Comparison of ENCODE assay signal across 11 cellular contexts in the genomic region with DNA sequence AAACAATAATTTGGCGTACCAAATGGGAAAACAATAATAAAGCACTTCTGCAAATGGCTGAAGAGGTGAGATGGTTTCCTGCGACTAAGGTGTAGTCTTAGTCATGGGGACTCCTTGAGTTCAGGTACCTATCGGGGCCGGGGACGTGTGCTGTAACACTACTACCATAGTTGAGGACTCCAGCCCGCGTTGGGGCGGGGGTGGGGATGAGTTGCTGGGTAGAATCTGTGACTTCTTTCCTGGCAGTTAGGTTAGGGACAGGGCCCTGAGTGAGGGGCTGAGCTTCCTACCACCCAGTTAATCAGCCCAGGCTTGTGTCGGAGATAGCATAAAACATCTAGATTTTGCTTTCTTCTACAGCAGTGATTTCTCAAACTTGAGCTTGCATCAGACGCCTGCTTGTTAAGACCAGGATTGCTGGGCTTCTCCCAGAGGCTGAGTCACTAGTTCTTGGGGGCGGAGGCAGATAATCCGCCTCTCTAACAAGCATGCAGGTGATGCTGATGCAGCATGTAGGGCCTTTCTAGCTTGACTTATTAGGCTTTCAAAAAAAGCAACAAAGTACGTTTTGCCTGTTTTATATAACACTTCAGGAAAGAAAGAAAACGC. TPM values are rescaled to one million over a fixed set of nuclear protein-coding genes. Genes with fewer than 3 reads are reported as not detected.
DNase-seq lines count a peak whose midpoint lies in the region; ATAC-seq, FAIRE-seq and TF ChIP-seq lines count a peak whose summit lies in the region.
"Had no signal": no experiment of that assay in that cellular context is flagged by ENCODE, and none has a peak within 500 bp of the region (broad histone marks: within the 10 kb centered on the region; RNA-seq: fewer than 3 reads in every experiment).

No MANE protein-coding gene starts in this region.

- no peak for FAIRE-seq in frontal cortex (lab: Jason Lieb, UNC)

- TF ChIP-seq CTCF in fibroblast of pulmonary artery (IDR thresholded peaks at IDR 0.05; ENCODE audit: low read length, missing control alignments) (no peak), smooth muscle cell (IDR thresholded peaks at IDR 0.05; ENCODE audit: borderline replicate concordance, insufficient read depth, poor library complexity, severe bottlenecking) (no peak)

- CTCF ChIA-PET in activated naive CD4-positive, alpha-beta T cell treated with anti-CD3 and anti-CD28 coated beads for 36 hours (lab: Charles Lee): no interaction called here

- WGBS in smooth muscle cell (ENCODE audit: low lambda C conversion rate): 49% methylated on average over 14 of the region's 14 CpGs

- H3K4me2 ChIP-seq in smooth muscle cell: peak overlapping the region; percentile 39

- peaks cover 7% of the 10 kb centered on the region for H3F3A ChIP-seq in smooth muscle cell (ENCODE audit: low read depth)

- H3K79me2 ChIP-seq in smooth muscle cell (ENCODE audit: low read depth): no peaks in the 10 kb centered on the region

- H3K9me3 Mint-ChIP-seq in activated naive CD4-positive, alpha-beta T cell treated with anti-CD3 and anti-CD28 coated beads for 36 hours: no peaks in the 10 kb centered on the region
- H3K9me3 Mint-ChIP-seq: central memory CD8-positive, alpha-beta T cell had no signal

- H3K4me3 ChIP-seq in SJSA1 (no peak overlapping the region), fibroblast of pulmonary artery (replicated peaks; ENCODE audit: low read depth, low read length) (no peak overlapping the region), smooth muscle cell (no peak overlapping the region)

- peaks cover 11% of the 10 kb centered on the region for H3K36me3 Mint-ChIP-seq in activated naive CD4-positive, alpha-beta T cell treated with anti-CD3 and anti-CD28 coated beads for 36 hours (ENCODE audit: low read depth)

- peak; percentile 62 for DNase-seq in activated naive CD4-positive, alpha-beta T cell treated with anti-CD3 and anti-CD28 coated beads for 36 hours
- no peak for DNase-seq in activated naive CD4-positive, alpha-beta T cell treated with Interleukin-2 at 50 U/mL for 16 hours
- DNase-seq in SJSA1 (ENCODE audit: low read depth in 1 of 2, low spot score in 2 of 2) (peak; percentile 7 to 44), fibroblast of pulmonary artery (ENCODE audit: low read depth) (peak; percentile 81), smooth muscle cell (lab: John Stamatoyannopoulos, UW; ENCODE audit: unreplicated experiment) (peak; percentile 3), frontal cortex (ENCODE audit: low spot score in 2 of 2) (no peak), NCI-H345 treated with DMSO at 0.1 percent for 48 hours (lab: John Stamatoyannopoulos, UW; ENCODE audit: unreplicated experiment) (no peak)
- DNase-seq: NCI-H2081 treated with DMSO at 0.1 percent for 48 hours had no signal

- no peak for ATAC-seq in GM19452 (IDR thresholded peaks at IDR 0.05; ENCODE audit: unreplicated experiment)

- H4K20me1 ChIP-seq in smooth muscle cell (ENCODE audit: low read depth): no peaks in the 10 kb centered on the region

- peak overlapping the region; percentile 86 for H3K27ac Mint-ChIP-seq in activated naive CD4-positive, alpha-beta T cell treated with anti-CD3 and anti-CD28 coated beads for 36 hours

- no peak overlapping the region for H3K9ac ChIP-seq in smooth muscle cell (ENCODE audit: low read depth)

- H3K9me3 ChIP-seq in SJSA1 (replicated peaks): no peaks in the 10 kb centered on the region
- H3K9me3 ChIP-seq in smooth muscle cell (replicated peaks; ENCODE audit: low read depth): no peaks in the 10 kb centered on the region

- no peak overlapping the region for H3K4me3 Mint-ChIP-seq in activated naive CD4-positive, alpha-beta T cell treated with anti-CD3 and anti-CD28 coated beads for 36 hours
- H3K4me3 Mint-ChIP-seq: CD14-positive monocyte; central memory CD8-positive, alpha-beta T cell had no signal

- H3K4me1 Mint-ChIP-seq in activated naive CD4-positive, alpha-beta T cell treated with anti-CD3 and anti-CD28 coated beads for 36 hours (ENCODE audit: low read depth): peaks cover 22% of the 10 kb centered on the region
- H3K4me1 Mint-ChIP-seq: central memory CD8-positive, alpha-beta T cell had no signal

- H3K36me3 ChIP-seq in SJSA1 (peaks cover 38% of the 10 kb centered on the region), smooth muscle cell (ENCODE audit: low read depth) (peaks cover 4% of the 10 kb centered on the region)

- no peak overlapping the region for H2AFZ ChIP-seq in smooth muscle cell (ENCODE audit: low read depth)

- H3K27ac ChIP-seq in SJSA1 (no peak overlapping the region), smooth muscle cell (ENCODE audit: low read depth) (peak overlapping the region; percentile 80)

- H3K27me3 ChIP-seq in SJSA1 (replicated peaks) (no peaks in the 10 kb centered on the region), smooth muscle cell (ENCODE audit: low read depth) (no peaks in the 10 kb centered on the region)

- no peaks in the 10 kb centered on the region for H3K27me3 Mint-ChIP-seq in activated naive CD4-positive, alpha-beta T cell treated with anti-CD3 and anti-CD28 coated beads for 36 hours (ENCODE audit: low read depth)
- H3K27me3 Mint-ChIP-seq: central memory CD8-positive, alpha-beta T cell had no signal

- H3K4me1 ChIP-seq in SJSA1 (replicated peaks): peaks cover 27% of the 10 kb centered on the region
- peaks cover 17% of the 10 kb centered on the region for H3K4me1 ChIP-seq in smooth muscle cell (ENCODE audit: low read depth)

- intact Hi-C loops in activated naive CD4-positive, alpha-beta T cell treated with anti-CD3 and anti-CD28 coated beads for 36 hours (cut with micrococcal nuclease): loop anchor here (2.0 to 5.0 kb wide), 2 partner anchors 17 to 32 kb away; a partner anchor contains a TSS

RNA-seq across cellular contexts. Expression of a gene that starts 30.2 kb away (rescaled TPM):
- total RNA-seq in activated naive CD4-positive, alpha-beta T cell treated with anti-CD3 and anti-CD28 coated beads for 36 hours: 100 to 1,000 TPM; 213 to 228 TPM
- 175 and 198 TPM in 2 replicates for total RNA-seq in SJSA1 (2014; rRNA removed; shearing (Covaris generic))
- total RNA-seq in smooth muscle cell (116 and 117 TPM in 2 replicates), frontal cortex (84.8 TPM)
- polyA plus RNA-seq in smooth muscle cell: 147 and 171 TPM in 2 replicates

RNA-seq across cellular contexts. Expression of a gene that starts 53.7 kb away (rescaled TPM):
- 10 to 100 TPM; 11.8 to 12.3 TPM for total RNA-seq in activated naive CD4-positive, alpha-beta T cell treated with anti-CD3 and anti-CD28 coated beads for 36 hours
- 5.1 and 6.2 TPM in 2 replicates for total RNA-seq in SJSA1 (2014; rRNA removed; shearing (Covaris generic))
- total RNA-seq in smooth muscle cell (17.5 and 19.6 TPM in 2 replicates), frontal cortex (11.8 TPM)
- 5.7 and 7.8 TPM in 2 replicates for polyA plus RNA-seq in smooth muscle cell

Comparison
In these comparisons a context has a peak if more than half of its experiments do, and no peak if none do; other contexts are left out.
1. DNase-seq: peak in activated naive CD4-positive, alpha-beta T cell treated with anti-CD3 and anti-CD28 coated beads for 36 hours (single experiment), SJSA1 (2 of 2), fibroblast of pulmonary artery (single experiment) and smooth muscle cell (single experiment); none in activated naive CD4-positive, alpha-beta T cell treated with Interleukin-2 at 50 U/mL for 16 hours (single experiment), frontal cortex (0 of 2) and NCI-H345 treated with DMSO at 0.1 percent for 48 hours (single experiment).